In the genomic region with DNA sequence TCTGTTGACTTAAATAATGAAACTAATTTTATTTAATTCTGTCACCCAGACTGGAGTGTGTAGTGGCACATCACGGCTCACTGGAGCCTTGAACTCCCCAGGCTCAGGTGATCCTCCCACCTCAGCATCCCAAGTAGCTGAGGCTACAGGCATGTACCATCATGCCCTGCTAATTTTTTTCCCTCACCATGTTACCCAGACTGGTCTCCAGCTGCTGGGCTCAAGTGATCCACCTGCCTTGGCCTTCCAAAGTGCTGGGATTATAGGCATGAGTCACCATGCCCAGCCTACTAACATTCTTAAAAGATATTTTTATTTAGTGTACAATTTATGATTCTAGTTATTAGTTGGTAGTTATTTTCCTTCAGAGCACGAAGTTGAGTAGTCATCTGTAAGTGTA, we compare ENCODE assay signal across 24 cellular contexts. TPM values are rescaled to one million over a fixed set of nuclear protein-coding genes. Genes with fewer than 3 reads are reported as not detected.
DNase-seq lines count a peak whose midpoint lies in the region; TF ChIP-seq lines count a peak whose summit lies in the region.
"Had no signal": no experiment of that assay in that cellular context is flagged by ENCODE, and none has a peak within 500 bp of the region (broad histone marks: within the 10 kb centered on the region; RNA-seq: fewer than 3 reads in every experiment).

No MANE protein-coding gene starts in this region.

- H2AK5ac ChIP-seq in mesenchymal stem cell (ENCODE audit: low read length, severe bottlenecking) = no peak overlapping the region

- H3K4me3 Mint-ChIP-seq in HFFc6 = no peak overlapping the region
- H3K4me3 Mint-ChIP-seq in T-helper 2 cell treated with Interferon-gamma antibody and Interleukin-4, amounts not matched to agents 5 μg/mL and 100 μg/mL, for 36 hours = no peak overlapping the region
- H3K4me3 Mint-ChIP-seq: activated CD4-positive, alpha-beta T cell treated with anti-CD3 and anti-CD28 coated beads, Interleukin-2, amount 10 ng/mL, durations not matched to agents 24 days and 14 days; IgD-negative memory B cell; memory B cell; stimulated activated effector memory CD8-positive, alpha-beta T cell treated with anti-CD3 and anti-CD28 coated beads, Interleukin-12 subunit alpha, Interleukin-12 subunit beta, amount 100 ng/mL, for 72 hours; type B pancreatic cell had no signal

- H3K4me3 ChIP-seq in SJCRH30 (no peak overlapping the region), mesenchymal stem cell (ENCODE audit: insufficient read depth in 1 of 2, low read depth in 1 of 2, low read length in 2 of 2) (no peak overlapping the region)
- H3K4me3 ChIP-seq: body of pancreas, heart right ventricle, PC-9 had no signal

- H3K9me3 Mint-ChIP-seq in HFFc6 = no peaks in the 10 kb centered on the region
- no peaks in the 10 kb centered on the region for H3K9me3 Mint-ChIP-seq in T-helper 2 cell treated with Interferon-gamma antibody and Interleukin-4, amounts not matched to agents 5 μg/mL and 100 μg/mL, for 36 hours
- H3K9me3 Mint-ChIP-seq: activated CD4-positive, alpha-beta T cell treated with anti-CD3 and anti-CD28 coated beads, Interleukin-2, amount 10 ng/mL, durations not matched to agents 24 days and 14 days; IgD-negative memory B cell; memory B cell; stimulated activated effector memory CD8-positive, alpha-beta T cell treated with anti-CD3 and anti-CD28 coated beads, Interleukin-12 subunit alpha, Interleukin-12 subunit beta, amount 100 ng/mL, for 72 hours; type B pancreatic cell had no signal

- H3K4me1 ChIP-seq in SJCRH30 (peaks cover 3% of the 10 kb centered on the region; the same call in 1 of the 2 replicates), mesenchymal stem cell (ENCODE audit: control insufficient read depth, insufficient read depth, low read depth, low read length) (no peaks in the 10 kb centered on the region)
- H3K4me1 ChIP-seq: body of pancreas, heart right ventricle had no signal

- H3K27me3 Mint-ChIP-seq in HFFc6 (ENCODE audit: insufficient read depth) = no peaks in the 10 kb centered on the region
- no peaks in the 10 kb centered on the region for H3K27me3 Mint-ChIP-seq in T-helper 2 cell treated with Interferon-gamma antibody and Interleukin-4, amounts not matched to agents 5 μg/mL and 100 μg/mL, for 36 hours (ENCODE audit: low read depth)
- H3K27me3 Mint-ChIP-seq: activated CD4-positive, alpha-beta T cell treated with anti-CD3 and anti-CD28 coated beads, Interleukin-2, amount 10 ng/mL, durations not matched to agents 24 days and 14 days; IgD-negative memory B cell; memory B cell; type B pancreatic cell had no signal

- no peak overlapping the region for H3K4me2 ChIP-seq in mesenchymal stem cell (ENCODE audit: low read length, poor library complexity, severe bottlenecking)
- H3K4me2 ChIP-seq: PC-9 had no signal

- H4K91ac ChIP-seq in mesenchymal stem cell (ENCODE audit: low read length) = no peak overlapping the region

- peak; percentile 9 for DNase-seq in EH (ENCODE audit: low read depth)
- DNase-seq in HFFc6 = peak; percentile 3
- DNase-seq in SJCRH30 = peak; percentile 25 to 40
- DNase-seq in mesenchymal stem cell = no peak
- no peak for DNase-seq in T-helper 2 cell treated with Interferon-gamma antibody and Interleukin-4, amounts not matched to agents 5 μg/mL and 100 μg/mL, for 36 hours (ENCODE audit: low spot score)
- no peak for DNase-seq in MV-4-11 (lab: John Stamatoyannopoulos, UW)
- DNase-seq in GOT3 (lab: John Stamatoyannopoulos, UW) = no peak
- DNase-seq: activated CD4-positive, alpha-beta T cell treated with anti-CD3 and anti-CD28 coated beads, Interleukin-2, amount 10 ng/mL, durations not matched to agents 24 days and 14 days; activated T-cell treated with anti-CD3 and anti-CD28 coated beads, Interleukin-2, amount 50 U/mL, for 48 hours; body of pancreas; C1 segment of cervical spinal cord; heart right ventricle; NCI-H1436; NCI-H526; NK-92 treated with Interleukin-12 subunit alpha and Interleukin-12 subunit beta, amount 100 ng/mL, for 24 hours; PC-9; SIG-M5; stimulated activated CD4-positive, alpha-beta T cell treated with anti-CD3 and anti-CD28 coated beads, Interleukin-4, amount 100 ng/mL, for 24 hours; SW 1271; T1000 had no signal

- no peak overlapping the region for H3K9ac ChIP-seq in mesenchymal stem cell (ENCODE audit: low read length)

- H3K9me3 ChIP-seq in SJCRH30 (replicated peaks) (no peaks in the 10 kb centered on the region), mesenchymal stem cell (ENCODE audit: control insufficient read depth, low read length) (no peaks in the 10 kb centered on the region)
- H3K9me3 ChIP-seq: body of pancreas, heart right ventricle had no signal

- TF ChIP-seq CTCF in HFFc6 (IDR thresholded peaks at IDR 0.05) = no peak

- peaks cover 57% of the 10 kb centered on the region for H3K36me3 ChIP-seq in SJCRH30
- peaks cover 5 to 71% of the 10 kb centered on the region in 2 experiments for H3K36me3 ChIP-seq in mesenchymal stem cell (ENCODE audit: control insufficient read depth in 1 of 2, insufficient read depth in 2 of 2, low read depth in 1 of 2, low read length in 2 of 2)

- H2BK15ac ChIP-seq in mesenchymal stem cell (ENCODE audit: low read depth, poor library complexity, severe bottlenecking) = no peak overlapping the region

- no peak overlapping the region for H3K18ac ChIP-seq in mesenchymal stem cell (ENCODE audit: low read depth in 1 of 2, low read length in 2 of 2)

- H3K4me1 Mint-ChIP-seq in HFFc6 (ENCODE audit: low read depth) = peaks cover 11% of the 10 kb centered on the region
- peaks cover 2% of the 10 kb centered on the region for H3K4me1 Mint-ChIP-seq in T-helper 2 cell treated with Interferon-gamma antibody and Interleukin-4, amounts not matched to agents 5 μg/mL and 100 μg/mL, for 36 hours (ENCODE audit: low read depth)
- H3K4me1 Mint-ChIP-seq: IgD-negative memory B cell; memory B cell; stimulated activated effector memory CD8-positive, alpha-beta T cell treated with anti-CD3 and anti-CD28 coated beads, Interleukin-12 subunit alpha, Interleukin-12 subunit beta, amount 100 ng/mL, for 72 hours had no signal

- no peak overlapping the region for H2BK5ac ChIP-seq in mesenchymal stem cell (ENCODE audit: low read depth, low read length, poor library complexity, severe bottlenecking)

- H3K27ac ChIP-seq in SJCRH30 = no peak overlapping the region
- no peak overlapping the region for H3K27ac ChIP-seq in mesenchymal stem cell (ENCODE audit: low read length, poor library complexity, severe bottlenecking)
- H3K27ac ChIP-seq: body of pancreas, heart right ventricle, PC-9 had no signal

- no peak overlapping the region for H2AFZ ChIP-seq in mesenchymal stem cell (ENCODE audit: low read depth, low read length)
- H2AFZ ChIP-seq: PC-9 had no signal

- H2BK120ac ChIP-seq in mesenchymal stem cell (ENCODE audit: low read depth, low read length) = no peak overlapping the region

- no peak overlapping the region for H3K27ac Mint-ChIP-seq in HFFc6
- H3K27ac Mint-ChIP-seq in T-helper 2 cell treated with Interferon-gamma antibody and Interleukin-4, amounts not matched to agents 5 μg/mL and 100 μg/mL, for 36 hours = no peak overlapping the region
- H3K27ac Mint-ChIP-seq: activated CD4-positive, alpha-beta T cell treated with anti-CD3 and anti-CD28 coated beads, Interleukin-2, amount 10 ng/mL, durations not matched to agents 24 days and 14 days; IgD-negative memory B cell; memory B cell; stimulated activated effector memory CD8-positive, alpha-beta T cell treated with anti-CD3 and anti-CD28 coated beads, Interleukin-12 subunit alpha, Interleukin-12 subunit beta, amount 100 ng/mL, for 72 hours; type B pancreatic cell had no signal

- no peak overlapping the region for H3K23ac ChIP-seq in mesenchymal stem cell (ENCODE audit: low read length in 2 of 2)

- 100% methylated on average over 1 of the region's 2 CpGs for WGBS in mesenchymal stem cell

- H2BK12ac ChIP-seq in mesenchymal stem cell (ENCODE audit: low read length in 2 of 2) = no peak overlapping the region

- H3K4ac ChIP-seq in mesenchymal stem cell (ENCODE audit: low read depth in 1 of 2, low read length in 2 of 2) = no peak overlapping the region

- H3K36me3 Mint-ChIP-seq in HFFc6 (ENCODE audit: low read depth) = peaks cover 10% of the 10 kb centered on the region; the same call in 1 of the 2 replicates
- peaks cover 34% of the 10 kb centered on the region for H3K36me3 Mint-ChIP-seq in T-helper 2 cell treated with Interferon-gamma antibody and Interleukin-4, amounts not matched to agents 5 μg/mL and 100 μg/mL, for 36 hours (ENCODE audit: low read depth)

- no peaks in the 10 kb centered on the region for H3K27me3 ChIP-seq in SJCRH30
- no peaks in the 10 kb centered on the region for H3K27me3 ChIP-seq in mesenchymal stem cell (ENCODE audit: control insufficient read depth in 1 of 2, insufficient read depth in 1 of 2, low read length in 2 of 2)
- H3K27me3 ChIP-seq: body of pancreas, heart right ventricle had no signal

- peak overlapping the region; percentile 13 for H4K8ac ChIP-seq in mesenchymal stem cell (ENCODE audit: low read length)

- H3K14ac ChIP-seq in mesenchymal stem cell (ENCODE audit: low read length in 2 of 2) = no peak overlapping the region

- peaks cover 14% of the 10 kb centered on the region for H3K79me1 ChIP-seq in mesenchymal stem cell (replicated peaks; ENCODE audit: low read length, poor library complexity, severe bottlenecking)

RNA-seq across cellular contexts. Expression of a gene that starts 49.5 kb away (rescaled TPM):
- 100 to 1,000 TPM; 186 to 207 (median 193) TPM for total RNA-seq in HFFc6 (2021; fragmentation: NEBNext Ultra II Directional; extraction: Animal tissue kit (Norgen Biotek cat#: 25700))
- total RNA-seq in SJCRH30 (2014; rRNA removed; shearing (Covaris generic)) = 86.2 and 94.6 TPM in 2 replicates
- 102 TPM for polyA plus RNA-seq in mesenchymal stem cell (2013, experiment 1 of 2)
- polyA plus RNA-seq in mesenchymal stem cell (2013, experiment 2 of 2) = 96.9 TPM

Comparison
In these comparisons a context has a peak if more than half of its experiments do, and no peak if none do; other contexts are left out.
1. DNase-seq: peak in EH (single experiment), HFFc6 (single experiment) and SJCRH30 (2 of 2); none in mesenchymal stem cell (single experiment), T-helper 2 cell treated with Interferon-gamma antibody and Interleukin-4, amounts not matched to agents 5 μg/mL and 100 μg/mL, for 36 hours (single experiment), MV-4-11 (single experiment) and GOT3 (single experiment).